In the genomic region with DNA sequence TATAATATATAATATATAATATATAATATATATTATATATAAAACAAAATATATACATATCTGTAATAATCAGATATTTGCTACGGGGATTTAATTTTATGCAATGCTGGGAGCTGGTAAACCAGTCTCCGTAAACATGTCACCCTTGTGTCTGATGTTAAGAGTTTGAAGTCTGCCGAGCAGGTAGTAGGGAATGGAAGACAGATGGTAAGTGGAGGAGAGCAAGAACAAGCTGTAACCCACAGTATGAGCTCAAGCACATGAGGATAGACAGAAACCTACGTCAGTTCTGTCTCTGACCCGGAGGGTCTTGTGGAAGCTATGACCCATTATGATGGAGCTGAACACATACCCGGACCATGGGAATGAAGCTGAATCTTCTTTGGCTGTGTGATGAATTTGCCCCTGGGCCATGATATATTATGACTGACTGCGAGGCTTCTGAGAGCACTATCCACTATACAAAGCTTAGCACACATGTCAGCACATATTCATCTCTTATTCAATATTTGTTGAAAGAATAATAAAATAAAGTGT, we compare ENCODE assay signal across 27 cellular contexts. TPM values are rescaled to one million over a fixed set of nuclear protein-coding genes. Genes with fewer than 3 reads are reported as not detected.
DNase-seq lines count a peak whose midpoint lies in the region; ATAC-seq, FAIRE-seq and TF ChIP-seq lines count a peak whose summit lies in the region.
"Had no signal": no experiment of that assay in that cellular context is flagged by ENCODE, and none has a peak within 500 bp of the region (broad histone marks: within the 10 kb centered on the region; RNA-seq: fewer than 3 reads in every experiment).

No MANE protein-coding gene starts in this region.

- peak; percentile 55 for FAIRE-seq in K562 (lab: Jason Lieb, UNC)
- FAIRE-seq: bronchial epithelial cell, HepG2 had no signal

- 4% methylated on average over 7 of the region's 7 CpGs for WGBS in K562 (ENCODE audit: insufficient coverage, low coverage, missing lambda C conversion rate)

- H3K27me3 ChIP-seq in K562 (ENCODE audit: control insufficient read depth in 2 of 2, insufficient read depth in 2 of 2, low read length in 2 of 2) (no peaks in the 10 kb centered on the region), osteoblast (ENCODE audit: insufficient read depth, low read length) (peaks cover 4% of the 10 kb centered on the region)
- H3K27me3 ChIP-seq: pancreas had no signal

- no peaks in the 10 kb centered on the region for H3K27me3 Mint-ChIP-seq in stimulated activated naive CD8-positive, alpha-beta T cell treated with anti-CD3 and anti-CD28 coated beads, Interleukin-15, amount 100 ng/mL, for 72 hours
- H3K27me3 Mint-ChIP-seq: CD4-positive, alpha-beta memory T cell had no signal

- H3K4me1 ChIP-seq in K562 (replicated peaks in 1 of 2; ENCODE audit: control insufficient read depth in 2 of 2, insufficient read depth in 2 of 2, low read length in 2 of 2) (no peaks in the 10 kb centered on the region), osteoblast (ENCODE audit: insufficient read depth, low read length) (no peaks in the 10 kb centered on the region)
- H3K4me1 ChIP-seq: lower lobe of right lung, pancreas had no signal

- H3K9me3 Mint-ChIP-seq in stimulated activated naive CD8-positive, alpha-beta T cell treated with anti-CD3 and anti-CD28 coated beads, Interleukin-15, amount 100 ng/mL, for 72 hours = no peaks in the 10 kb centered on the region
- H3K9me3 Mint-ChIP-seq: activated CD4-positive, alpha-beta memory T cell treated with anti-CD3 and anti-CD28 coated beads, Interleukin-2, amount 10 ng/mL, durations not matched to agents 7 days and 5 days; CD4-positive, alpha-beta memory T cell; T-helper 1 cell treated with Interleukin-12 subunit alpha and Interleukin-12 subunit beta and Interleukin-4 antibody, amounts not matched to agents 30 μg/mL and 1 μg/mL, for 36 hours had no signal

- in situ Hi-C loops in K562 (cut with MboI) = no loop called here

- H2AFZ ChIP-seq in K562 (ENCODE audit: low read depth, low read length) (peak overlapping the region; percentile 15; the same call in 1 of the 2 replicates), osteoblast (ENCODE audit: low read length) (peak overlapping the region; percentile 48)

- no peak for TF ChIP-seq CTCF in K562 (IDR thresholded peaks at IDR 0.05 in 2 of 3, conservative IDR thresholded peaks at IDR 0.05 in 1 of 3; ENCODE audit: insufficient read depth in 2 of 3, low read depth in 1 of 3, low read length in 3 of 3)
- TF ChIP-seq CTCF in osteoblast (IDR thresholded peaks at IDR 0.05; ENCODE audit: extremely low read depth, low read depth, low read length) = no peak

- no peaks in the 10 kb centered on the region for H3K36me3 ChIP-seq in K562 (ENCODE audit: control insufficient read depth, insufficient read depth, low read length)
- no peaks in the 10 kb centered on the region for H3K36me3 ChIP-seq in osteoblast (ENCODE audit: insufficient read depth, low read length)
- H3K36me3 ChIP-seq: lower lobe of right lung, pancreas had no signal

- intact Hi-C loops in K562 (cut with micrococcal nuclease) = loop anchor here (5.0 kb wide), 3 partner anchors 70 to 745 kb away; no protein-coding TSS in a partner anchor

- no peak overlapping the region for H3K4me3 ChIP-seq in K562
- H3K4me3 ChIP-seq in osteoblast (ENCODE audit: insufficient read depth, low read length) = no peak overlapping the region
- H3K4me3 ChIP-seq: lower lobe of right lung, pancreas had no signal

- H3K79me2 ChIP-seq in K562 (ENCODE audit: control insufficient read depth, insufficient read depth, low read length) (no peaks in the 10 kb centered on the region), osteoblast (ENCODE audit: insufficient read depth, low read length) (no peaks in the 10 kb centered on the region)

- H3K9me1 ChIP-seq in K562 (ENCODE audit: control insufficient read depth, insufficient read depth, low read length) = no peaks in the 10 kb centered on the region

- no peaks in the 10 kb centered on the region for H3K4me1 Mint-ChIP-seq in stimulated activated naive CD8-positive, alpha-beta T cell treated with anti-CD3 and anti-CD28 coated beads, Interleukin-15, amount 100 ng/mL, for 72 hours
- H3K4me1 Mint-ChIP-seq: activated CD4-positive, alpha-beta memory T cell treated with anti-CD3 and anti-CD28 coated beads, Interleukin-2, amount 10 ng/mL, durations not matched to agents 7 days and 5 days had no signal

- H3K27ac ChIP-seq in K562 (ENCODE audit: extremely low read depth, low read depth, low read length) (no peak overlapping the region), osteoblast (ENCODE audit: low read depth, low read length) (no peak overlapping the region)
- H3K27ac ChIP-seq: lower lobe of right lung, pancreas had no signal

- no peak overlapping the region for H3K27ac Mint-ChIP-seq in stimulated activated naive CD8-positive, alpha-beta T cell treated with anti-CD3 and anti-CD28 coated beads, Interleukin-15, amount 100 ng/mL, for 72 hours
- H3K27ac Mint-ChIP-seq: activated CD4-positive, alpha-beta memory T cell treated with anti-CD3 and anti-CD28 coated beads, Interleukin-2, amount 10 ng/mL, durations not matched to agents 7 days and 5 days; CD4-positive, alpha-beta memory T cell; T-helper 1 cell treated with Interleukin-12 subunit alpha and Interleukin-12 subunit beta and Interleukin-4 antibody, amounts not matched to agents 30 μg/mL and 1 μg/mL, for 36 hours had no signal

- no peak overlapping the region for H3K9ac ChIP-seq in K562 (ENCODE audit: insufficient read depth in 1 of 2, low read depth in 2 of 2, low read length in 2 of 2)

- CTCF ChIA-PET in K562 (lab: Yijun Ruan, JAX; ENCODE audit: low intra/inter-chr PET ratio) = interaction anchor here (0.6 kb wide), 1 partner anchor 13 kb away, joined by 3 read pairs; no protein-coding TSS in a partner anchor

- no peak for TF ChIP-seq POLR2A in K562 (conservative IDR thresholded peaks at IDR 0.05)

- TF ChIP-seq EP300 in K562 (IDR thresholded peaks at IDR 0.05; ENCODE audit: low read length) = no peak

- DNase-seq in NCI-H1417 (lab: John Stamatoyannopoulos, UW) (peak in 2 of 3 experiments; percentile 15 to 45), NCI-H1417 treated with DMSO at 0.1 percent for 48 hours (lab: John Stamatoyannopoulos, UW) (no peak), K562 (ENCODE audit: extremely low read depth in 1 of 4, low spot score in 3 of 4) (no peak), osteoblast (ENCODE audit: insufficient read length, low spot score, missing footprints) (no peak), DMS153 (lab: John Stamatoyannopoulos, UW) (no peak)
- DNase-seq in stimulated activated naive CD8-positive, alpha-beta T cell treated with anti-CD3 and anti-CD28 coated beads, Interleukin-15, amount 100 ng/mL, for 72 hours = no peak
- DNase-seq in stimulated activated naive CD8-positive, alpha-beta T cell treated with anti-CD3 and anti-CD28 coated beads, Interleukin-15, Interleukin-2, amounts not matched to agents 100 U/mL and 50 U/mL, for 24 hours = no peak
- no peak for DNase-seq in activated effector memory CD4-positive, alpha-beta T cell treated with Interleukin-2 at 50 U/mL for 16 hours
- DNase-seq: activated CD4-positive, alpha-beta memory T cell treated with anti-CD3 and anti-CD28 coated beads, Interleukin-2, amount 10 ng/mL, durations not matched to agents 7 days and 5 days; activated gamma-delta T cell treated with Interleukin-2 at 50 U/mL for 16 hours; amniotic stem cell; CD4-positive, alpha-beta memory T cell; H7; lower lobe of right lung; NCI-H1092; NCI-H1930; NCI-H345; pancreas; SHP77 treated with DMSO at 0.1 percent for 48 hours; small intestine; stimulated activated CD4-positive, alpha-beta T cell treated with anti-CD3 and anti-CD28 coated beads, Interleukin-1b, Interleukin-23, amount 100 ng/mL, for 48 hours; stimulated activated CD8-positive, alpha-beta memory T cell treated with anti-CD3 and anti-CD28 coated beads, Interleukin-4, amount 100 ng/mL, for 48 hours had no signal

- H4K20me1 ChIP-seq in K562 (replicated peaks; ENCODE audit: control insufficient read depth, insufficient read depth, low read length) = no peaks in the 10 kb centered on the region
- H4K20me1 ChIP-seq in osteoblast (ENCODE audit: insufficient read depth, low read length) = no peaks in the 10 kb centered on the region

- TF ChIP-seq RAD21 in K562 (CRISPR knock-in tag; conservative IDR thresholded peaks at IDR 0.05 in 1 of 2, IDR thresholded peaks at IDR 0.05 in 1 of 2) = no peak

- H3K9me3 ChIP-seq in K562 (replicated peaks; ENCODE audit: control insufficient read depth, insufficient read depth, low read depth, low read length) (no peaks in the 10 kb centered on the region), osteoblast (ENCODE audit: low read depth, low read length) (no peaks in the 10 kb centered on the region)
- H3K9me3 ChIP-seq: lower lobe of right lung, pancreas had no signal

- H3K4me2 ChIP-seq in K562 (ENCODE audit: insufficient read depth, low read length) = no peak overlapping the region
- H3K4me2 ChIP-seq in osteoblast (ENCODE audit: insufficient read depth, low read length) = no peak overlapping the region

- no TSS peak for BruUV-seq in K562 (replicated peaks; lab: Mats Ljungman, UMichigan)

- no peak overlapping the region for H3K4me3 Mint-ChIP-seq in stimulated activated naive CD8-positive, alpha-beta T cell treated with anti-CD3 and anti-CD28 coated beads, Interleukin-15, amount 100 ng/mL, for 72 hours
- H3K4me3 Mint-ChIP-seq: activated CD4-positive, alpha-beta memory T cell treated with anti-CD3 and anti-CD28 coated beads, Interleukin-2, amount 10 ng/mL, durations not matched to agents 7 days and 5 days; CD4-positive, alpha-beta memory T cell; T-helper 1 cell treated with Interleukin-12 subunit alpha and Interleukin-12 subunit beta and Interleukin-4 antibody, amounts not matched to agents 30 μg/mL and 1 μg/mL, for 36 hours had no signal

- peak; percentile 49 for ATAC-seq in stimulated activated naive CD8-positive, alpha-beta T cell treated with anti-CD3 and anti-CD28 coated beads, Interleukin-15, amount 100 ng/mL, for 72 hours
- no peak for ATAC-seq in stimulated activated naive CD8-positive, alpha-beta T cell treated with anti-CD3 and anti-CD28 coated beads, Interleukin-15, Interleukin-2, amounts not matched to agents 100 U/mL and 50 U/mL, for 24 hours
- ATAC-seq in K562 = peak; percentile 34; the same call in 2 of the 3 replicates
- ATAC-seq: activated CD4-positive, CD25-positive, alpha-beta regulatory T cell treated with anti-CD3 and anti-CD28 coated beads, Interleukin-2, amount 50 U/mL, for 24 hours; HepG2; lower lobe of right lung; Panc1; pancreas had no signal

- POLR2A ChIA-PET in K562 (lab: Yijun Ruan, JAX) = no interaction called here

RNA-seq across cellular contexts. Expression of gene TIGD2, which starts 46.2 kb away (rescaled TPM):
- total RNA-seq in K562 (2011; cell fraction: chromatin; rRNA removed; ENCODE audit: low replicate concordance) = 4.5 and 18.9 TPM in 2 replicates
- 4.0 and 5.4 TPM in 2 replicates for total RNA-seq in K562 (2011; cell fraction: nucleolus; rRNA removed)
- 6.9 and 7.6 TPM in 2 replicates for total RNA-seq in K562 (2011; cell fraction: nucleoplasm; rRNA removed)
- total RNA-seq in K562 (2014; rRNA removed) (7.9 and 9.8 TPM in 2 replicates), K562 (2014; rRNA removed; fragmentation: Illumina TruSeq; extraction: Trizol) (15.0 and 15.9 TPM in 2 replicates), K562 (2015; rRNA removed; fragmentation: Illumina TruSeq; extraction: Trizol) (12.5 and 13.4 TPM in 2 replicates), K562 (2021) (9.8 and 10.4 TPM in 2 replicates), osteoblast (18.1 and 18.6 TPM in 2 replicates)
- polyA plus RNA-seq in K562 (2011; rRNA removed) (5.0 and 5.2 TPM in 2 replicates), K562 (2014; fragmentation: Illumina TruSeq; extraction: Trizol) (11.0 and 11.1 TPM in 2 replicates), K562 (2014; fragmentation: Nextera tagmentation; extraction: Ambion mirVana) (1 to 10 TPM; 3.6 to 3.8 TPM), K562 (2014; rRNA removed) (5.8 and 7.7 TPM in 2 replicates)
- 2.2 and 3.1 TPM in 2 replicates for polyA plus RNA-seq in K562 (2011; cell fraction: cytosol; rRNA removed)
- polyA plus RNA-seq in K562 (2011; cell fraction: nucleus; rRNA removed) = 5.9 and 7.2 TPM in 2 replicates
- polyA plus RNA-seq in K562 (2012) = 8.5 and 10.8 TPM in 2 replicates
- 8.8 and 12.0 TPM in 2 replicates for polyA minus RNA-seq in K562 (2011; rRNA and poly(A)+ RNA removed)
- 2.6 and 5.5 TPM in 2 replicates for polyA minus RNA-seq in K562 (2011; cell fraction: cytosol; rRNA and poly(A)+ RNA removed)
- polyA minus RNA-seq in K562 (2011; cell fraction: nucleus; rRNA and poly(A)+ RNA removed) = 7.3 and 15.7 TPM in 2 replicates

Comparison
In these comparisons a context has a peak if more than half of its experiments do, and no peak if none do; other contexts are left out.
1. DNase-seq: peak in NCI-H1417 (2 of 3); none in NCI-H1417 treated with DMSO at 0.1 percent for 48 hours (single experiment), stimulated activated naive CD8-positive, alpha-beta T cell treated with anti-CD3 and anti-CD28 coated beads, Interleukin-15, amount 100 ng/mL, for 72 hours (0 of 2), stimulated activated naive CD8-positive, alpha-beta T cell treated with anti-CD3 and anti-CD28 coated beads, Interleukin-15, Interleukin-2, amounts not matched to agents 100 U/mL and 50 U/mL, for 24 hours (single experiment), K562 (0 of 4), osteoblast (single experiment), DMS153 (single experiment) and activated effector memory CD4-positive, alpha-beta T cell treated with Interleukin-2 at 50 U/mL for 16 hours (single experiment).